ENCODE assay signal across 8 cellular contexts in genomic region chr4:184745747-184746531, GRCh38. TPM values are rescaled to one million over a fixed set of nuclear protein-coding genes. Genes with fewer than 3 reads are reported as not detected.
DNase-seq lines count a peak whose midpoint lies in the region; ATAC-seq and TF ChIP-seq lines count a peak whose summit lies in the region.

No MANE protein-coding gene starts in this region.

- peak overlapping the region; percentile 5 for H3K27ac ChIP-seq in layer of hippocampus (ENCODE audit: low read depth, low read length)

- H3K27me3 ChIP-seq in layer of hippocampus (ENCODE audit: control insufficient read depth, insufficient read depth, low read length), result no peaks in the 10 kb centered on the region

- peak overlapping the region; percentile 71 for H3K27ac Mint-ChIP-seq in HFFc6

- peaks cover 5% of the 10 kb centered on the region; the same call in 1 of the 2 replicates for H3K36me3 Mint-ChIP-seq in HFFc6 (ENCODE audit: low read depth)

- no peak for ATAC-seq in GM21423 (IDR thresholded peaks at IDR 0.05; ENCODE audit: unreplicated experiment)

- H3K4me3 Mint-ChIP-seq in HFFc6, result peak overlapping the region; percentile 66

- peaks cover 10% of the 10 kb centered on the region for H3K27me3 Mint-ChIP-seq in HFFc6 (ENCODE audit: insufficient read depth)

- DNase-seq in DMS53 (lab: John Stamatoyannopoulos, UW) (peak; percentile 83), HFFc6 (peak; percentile 70), NCI-H2227 (lab: John Stamatoyannopoulos, UW; ENCODE audit: unreplicated experiment) (peak; percentile 68)
- DNase-seq in activated CD4-positive, CD25-positive, alpha-beta regulatory T cell (lab: John Stamatoyannopoulos, UW), result peak; percentile 14 to 54 (median 40)
- DNase-seq in central memory CD4-positive, alpha-beta T cell, result peak; percentile 49
- peak; percentile 51 to 73 for DNase-seq in stimulated activated CD4-positive, alpha-beta T cell treated with anti-CD3 and anti-CD28 coated beads, Interleukin-1b, Interleukin-23, amount 100 ng/mL, for 4 hours (ENCODE audit: low read depth in 2 of 2)

- H3K4me1 Mint-ChIP-seq in HFFc6 (ENCODE audit: low read depth), result peaks cover 19% of the 10 kb centered on the region

- H3K9me3 Mint-ChIP-seq in HFFc6, result no peaks in the 10 kb centered on the region

- peak; percentile 91 for TF ChIP-seq CTCF in HFFc6 (IDR thresholded peaks at IDR 0.05)

RNA-seq across cellular contexts. Expression of gene CENPU, which starts 12.0 kb away (rescaled TPM):
- total RNA-seq in HFFc6 (2021; fragmentation: NEBNext Ultra II Directional; extraction: Animal tissue kit (Norgen Biotek cat#: 25700)), result 10 to 100 TPM in 5 of 6 experiments, 1 to 10 TPM in 1; 8.8 to 19.1 (median 17.0) TPM
